1 cellular context compared by ENCODE assay signal in genomic region chr6:111050265-111051023, GRCh38.
TF ChIP-seq lines count a peak whose summit lies in the region.

No MANE protein-coding gene starts in this region.

TF ChIP-seq in HepG2, 621 proteins besides CTCF, POLR2A, EP300 and RAD21:
- TF ChIP-seq AGO2 (optimal IDR thresholded peaks at IDR 0.05; ENCODE audit: low read depth, low read length) (no peak), NCOR1 (IDR thresholded peaks at IDR 0.05; ENCODE audit: borderline replicate concordance, low read length) (no peak), MEF2D (CRISPR knock-in tag; IDR thresholded peaks at IDR 0.05) (no peak), ZNF274 (CRISPR knock-in tag; IDR thresholded peaks at IDR 0.05) (no peak), ZFYVE20 (CRISPR knock-in tag; IDR thresholded peaks at IDR 0.05; ENCODE audit: borderline replicate concordance, low read depth) (no peak), GATA4 (IDR thresholded peaks at IDR 0.05; ENCODE audit: borderline replicate concordance, low read depth) (no peak), ZNF460 (CRISPR knock-in tag; IDR thresholded peaks at IDR 0.05; ENCODE audit: borderline replicate concordance) (no peak), ZNF512 (CRISPR knock-in tag; IDR thresholded peaks at IDR 0.05) (no peak), MIER3 (CRISPR knock-in tag; IDR thresholded peaks at IDR 0.05; ENCODE audit: borderline replicate concordance) (no peak), YEATS4 (CRISPR knock-in tag; IDR thresholded peaks at IDR 0.05; ENCODE audit: borderline replicate concordance) (no peak), ZNF770 (CRISPR knock-in tag; IDR thresholded peaks at IDR 0.05) (no peak)
TF ChIP-seq in HepG2: peak in this region for 0.
